Comparison of ENCODE assay signal across 27 cellular contexts in genomic region chr1:220062629-220063028, GRCh38. TPM values are rescaled to one million over a fixed set of nuclear protein-coding genes. Genes with fewer than 3 reads are reported as not detected.
A peak's percentile ranks its signal among the peaks of the same experiment; 100 is the strongest.
DNase-seq lines count a peak whose midpoint lies in the region; ATAC-seq, FAIRE-seq and TF ChIP-seq lines count a peak whose summit lies in the region.
"Had no signal": no experiment of that assay in that cellular context is flagged by ENCODE, and none has a peak within 500 bp of the region (broad histone marks: within the 10 kb centered on the region; RNA-seq: fewer than 3 reads in every experiment).

No MANE protein-coding gene starts in this region.

- POLR2A ChIA-PET in K562 (lab: Yijun Ruan, JAX) = no interaction called here

- no peak overlapping the region for H3K27ac Mint-ChIP-seq in endothelial cell (ENCODE audit: unreplicated experiment)
- H3K27ac Mint-ChIP-seq: B cell; CD4-positive, alpha-beta T cell; CD8-positive, alpha-beta T cell had no signal

- no peak overlapping the region for H3K4ac ChIP-seq in neuronal stem cell (ENCODE audit: low read length)

- H2BK120ac ChIP-seq in neuronal stem cell (ENCODE audit: low read depth, low read length) = no peak overlapping the region

- FAIRE-seq in D721Med (lab: Jason Lieb, UNC) (peak; percentile 72), K562 (lab: Jason Lieb, UNC) (no peak)
- FAIRE-seq: A204.1, GM12878, GM12892, GM18507, GM19239 had no signal

- no peak overlapping the region for H2AFZ ChIP-seq in K562 (ENCODE audit: low read depth, low read length)
- H2AFZ ChIP-seq in neuronal stem cell (ENCODE audit: low read length) = no peak overlapping the region
- H2AFZ ChIP-seq in osteoblast (ENCODE audit: low read length) = no peak overlapping the region

- no peak for TF ChIP-seq POLR2A in K562 (conservative IDR thresholded peaks at IDR 0.05)

- H3K79me2 ChIP-seq in K562 (ENCODE audit: control insufficient read depth, insufficient read depth, low read length) (no peaks in the 10 kb centered on the region), osteoblast (ENCODE audit: insufficient read depth, low read length) (no peaks in the 10 kb centered on the region)

- in situ Hi-C loops in K562 (cut with MboI) = no loop called here

- intact Hi-C loops in K562 (cut with micrococcal nuclease) = no loop called here

- H3K9ac ChIP-seq in K562 (ENCODE audit: insufficient read depth in 1 of 2, low read depth in 2 of 2, low read length in 2 of 2) (no peak overlapping the region), neuronal stem cell (ENCODE audit: low read depth, low read length, poor library complexity) (no peak overlapping the region)
- H3K9ac ChIP-seq: BLaER1 treated with 17β-estradiol and CSF1 and Interleukin-3, amounts not matched to agents 10 nM and 100 nM had no signal

- H3K79me1 ChIP-seq in neuronal stem cell (ENCODE audit: low read depth, low read length) = no peaks in the 10 kb centered on the region

- no peak overlapping the region for H3K23ac ChIP-seq in neuronal stem cell (ENCODE audit: low read depth, low read length, poor library complexity)

- H4K91ac ChIP-seq in neuronal stem cell (ENCODE audit: low read depth, low read length, poor library complexity) = no peak overlapping the region

- no peak for TF ChIP-seq EP300 in K562 (IDR thresholded peaks at IDR 0.05; ENCODE audit: low read length)

- H3K9me3 ChIP-seq in K562 (replicated peaks; ENCODE audit: control insufficient read depth, insufficient read depth, low read depth, low read length) (no peaks in the 10 kb centered on the region), neuronal stem cell (replicated peaks in 1 of 2; ENCODE audit: control insufficient read depth in 2 of 2, insufficient read depth in 1 of 2, low read depth in 1 of 2, low read length in 2 of 2) (peaks cover 0 to 3% of the 10 kb centered on the region in 2 donors), osteoblast (ENCODE audit: low read depth, low read length) (no peaks in the 10 kb centered on the region)
- H3K9me3 ChIP-seq: Caco-2 had no signal

- H3K4me3 ChIP-seq in K562 (no peak overlapping the region), neuronal stem cell (ENCODE audit: low read length in 2 of 2) (no peak overlapping the region), osteoblast (ENCODE audit: insufficient read depth, low read length) (no peak overlapping the region)
- H3K4me3 ChIP-seq: BLaER1 treated with 17β-estradiol and CSF1 and Interleukin-3, amounts not matched to agents 10 nM and 100 nM; GM12878 had no signal

- no TSS peak for BruUV-seq in K562 (replicated peaks; lab: Mats Ljungman, UMichigan)

- H4K8ac ChIP-seq in neuronal stem cell (ENCODE audit: low read depth, low read length) = no peak overlapping the region

- ATAC-seq in K562 = no peak
- ATAC-seq: CD8-positive, alpha-beta T cell; GM12878 had no signal

- H3K36me3 ChIP-seq in K562 (ENCODE audit: control insufficient read depth, insufficient read depth, low read length) = peaks cover 54% of the 10 kb centered on the region
- H3K36me3 ChIP-seq in neuronal stem cell (replicated peaks in 1 of 2; ENCODE audit: control insufficient read depth in 2 of 2, insufficient read depth in 2 of 2, low read length in 2 of 2) = peaks cover 3 to 65% of the 10 kb centered on the region in 2 donors
- H3K36me3 ChIP-seq in osteoblast (ENCODE audit: insufficient read depth, low read length) = peaks cover 31% of the 10 kb centered on the region

- H3K14ac ChIP-seq in neuronal stem cell (ENCODE audit: low read length) = no peak overlapping the region

- H3K4me3 Mint-ChIP-seq in endothelial cell (ENCODE audit: unreplicated experiment) = peak overlapping the region; percentile 15
- H3K4me3 Mint-ChIP-seq: B cell; CD4-positive, alpha-beta T cell; CD8-positive, alpha-beta T cell had no signal

- H3K4me2 ChIP-seq in K562 (ENCODE audit: insufficient read depth, low read length) (no peak overlapping the region), neuronal stem cell (ENCODE audit: insufficient read depth, low read length, poor library complexity, severe bottlenecking) (no peak overlapping the region), osteoblast (ENCODE audit: insufficient read depth, low read length) (no peak overlapping the region)
- H3K4me2 ChIP-seq: BLaER1 treated with 17β-estradiol and CSF1 and Interleukin-3, amounts not matched to agents 10 nM and 100 nM had no signal

- TF ChIP-seq CTCF in D721Med (IDR thresholded peaks at IDR 0.05; ENCODE audit: insufficient read depth, missing control alignments) = no peak
- TF ChIP-seq CTCF in K562 (IDR thresholded peaks at IDR 0.05 in 2 of 3, conservative IDR thresholded peaks at IDR 0.05 in 1 of 3; ENCODE audit: insufficient read depth in 2 of 3, low read depth in 1 of 3, low read length in 3 of 3) = no peak
- no peak for TF ChIP-seq CTCF in endothelial cell (IDR thresholded peaks at IDR 0.05; ENCODE audit: unreplicated experiment)
- TF ChIP-seq CTCF in osteoblast (IDR thresholded peaks at IDR 0.05; ENCODE audit: extremely low read depth, low read depth, low read length) = no peak

- H2BK15ac ChIP-seq in neuronal stem cell (ENCODE audit: low read length) = no peak overlapping the region

- H2BK5ac ChIP-seq in neuronal stem cell (ENCODE audit: low read length) = no peak overlapping the region

- H3K4me1 ChIP-seq in K562 (replicated peaks in 1 of 2; ENCODE audit: control insufficient read depth in 2 of 2, insufficient read depth in 2 of 2, low read length in 2 of 2) (no peaks in the 10 kb centered on the region), neuronal stem cell (ENCODE audit: control insufficient read depth in 2 of 2, insufficient read depth in 1 of 2, low read depth in 1 of 2, low read length in 2 of 2) (no peaks in the 10 kb centered on the region), osteoblast (ENCODE audit: insufficient read depth, low read length) (peaks cover 4% of the 10 kb centered on the region)
- H3K4me1 ChIP-seq: BLaER1 treated with 17β-estradiol and CSF1 and Interleukin-3, amounts not matched to agents 10 nM and 100 nM; Caco-2 had no signal

- H4K20me1 ChIP-seq in K562 (replicated peaks; ENCODE audit: control insufficient read depth, insufficient read depth, low read length) (no peaks in the 10 kb centered on the region), osteoblast (ENCODE audit: insufficient read depth, low read length) (no peaks in the 10 kb centered on the region)
- H4K20me1 ChIP-seq: BLaER1 treated with 17β-estradiol and CSF1 and Interleukin-3, amounts not matched to agents 10 nM and 100 nM had no signal

- peaks cover 19% of the 10 kb centered on the region for H3K36me3 Mint-ChIP-seq in endothelial cell (ENCODE audit: low read depth, unreplicated experiment)

- H3K27ac ChIP-seq in K562 (ENCODE audit: extremely low read depth, low read depth, low read length) (no peak overlapping the region), neuronal stem cell (replicated peaks; ENCODE audit: low read length) (no peak overlapping the region), osteoblast (ENCODE audit: low read depth, low read length) (no peak overlapping the region)
- H3K27ac ChIP-seq: BLaER1 treated with 17β-estradiol and CSF1 and Interleukin-3, amounts not matched to agents 10 nM and 100 nM; C4-2B had no signal

- H3K4me1 Mint-ChIP-seq in endothelial cell (ENCODE audit: unreplicated experiment) = no peaks in the 10 kb centered on the region
- H3K4me1 Mint-ChIP-seq: B cell had no signal

- H3K9me1 ChIP-seq in K562 (ENCODE audit: control insufficient read depth, insufficient read depth, low read length) = no peaks in the 10 kb centered on the region

- H3K27me3 Mint-ChIP-seq in endothelial cell (ENCODE audit: unreplicated experiment) = no peaks in the 10 kb centered on the region
- H3K27me3 Mint-ChIP-seq: B cell; CD4-positive, alpha-beta T cell had no signal

- TF ChIP-seq RAD21 in K562 (CRISPR knock-in tag; conservative IDR thresholded peaks at IDR 0.05 in 1 of 2, IDR thresholded peaks at IDR 0.05 in 1 of 2) = no peak

- 93% methylated on average over 6 of the region's 6 CpGs for WGBS in K562 (ENCODE audit: insufficient coverage, low coverage, missing lambda C conversion rate)
- no CpG with 5 or more reads among the region's 6 CpGs for WGBS in neuronal stem cell (ENCODE audit: extremely low coverage in 2 of 2, insufficient read length in 2 of 2, insufficient replicate concordance in 1 of 2), 2 donors

- H3K9me3 Mint-ChIP-seq in endothelial cell (ENCODE audit: unreplicated experiment) = no peaks in the 10 kb centered on the region
- H3K9me3 Mint-ChIP-seq: CD4-positive, alpha-beta T cell had no signal

- H3K27me3 ChIP-seq in K562 (ENCODE audit: control insufficient read depth in 2 of 2, insufficient read depth in 2 of 2, low read length in 2 of 2) (no peaks in the 10 kb centered on the region), neuronal stem cell (ENCODE audit: control insufficient read depth in 3 of 3, insufficient read depth in 3 of 3, low read depth in 1 of 3, low read length in 3 of 3) (no peaks in the 10 kb centered on the region), osteoblast (ENCODE audit: insufficient read depth, low read length) (no peaks in the 10 kb centered on the region)
- H3K27me3 ChIP-seq: BLaER1 treated with 17β-estradiol and CSF1 and Interleukin-3, amounts not matched to agents 10 nM and 100 nM had no signal

- CTCF ChIA-PET in K562 (lab: Yijun Ruan, JAX; ENCODE audit: low intra/inter-chr PET ratio) = no interaction called here

- no peak overlapping the region for H3K18ac ChIP-seq in neuronal stem cell (ENCODE audit: low read length)

- no peak for DNase-seq in D721Med (ENCODE audit: insufficient read length, low spot score)
- DNase-seq in K562 (ENCODE audit: extremely low read depth in 1 of 4, low spot score in 3 of 4) = no peak
- no peak for DNase-seq in endothelial cell (ENCODE audit: low spot score)
- DNase-seq in NCI-H510A (lab: John Stamatoyannopoulos, UW) = no peak
- DNase-seq in neuronal stem cell (ENCODE audit: low spot score) = no peak
- no peak for DNase-seq in osteoblast (ENCODE audit: insufficient read length, low spot score, missing footprints)
- DNase-seq: 8988T; ACHN; Caco-2; Calu3; CD4-positive, alpha-beta T cell; CD8-positive, alpha-beta T cell; DMS 273 treated with DMSO at 0.1 percent for 48 hours; DMS153; DMS53; DMS79; DND-41; EL; GDM1 had no signal

- H2BK12ac ChIP-seq in neuronal stem cell (ENCODE audit: low read length) = no peak overlapping the region

- H2AK5ac ChIP-seq in neuronal stem cell (ENCODE audit: low read depth, low read length) = no peak overlapping the region

RNA-seq across cellular contexts. Expression of gene EPRS1, which starts 16.3 kb away (rescaled TPM):
- 75.9 and 190 TPM in 2 replicates for total RNA-seq in K562 (2011; cell fraction: chromatin; rRNA removed; ENCODE audit: low replicate concordance)
- 38.2 and 50.7 TPM in 2 replicates for total RNA-seq in K562 (2011; cell fraction: nucleolus; rRNA removed)
- total RNA-seq in K562 (2011; cell fraction: nucleoplasm; rRNA removed) = 69.8 and 70.2 TPM in 2 replicates
- 155 and 222 TPM in 2 replicates for total RNA-seq in K562 (2014; rRNA removed)
- total RNA-seq in K562 (2014; rRNA removed; fragmentation: Illumina TruSeq; extraction: Trizol) = 283 and 311 TPM in 2 replicates
- total RNA-seq in K562 (2015; rRNA removed; fragmentation: Illumina TruSeq; extraction: Trizol) = 187 and 212 TPM in 2 replicates
- 230 and 248 TPM in 2 replicates for total RNA-seq in K562 (2021)
- polyA plus RNA-seq in K562 (2011; rRNA removed) = 277 and 289 TPM in 2 replicates
- polyA plus RNA-seq in K562 (2011; cell fraction: cytosol; rRNA removed) = 48.7 and 94.1 TPM in 2 replicates
- 121 and 166 TPM in 2 replicates for polyA plus RNA-seq in K562 (2011; cell fraction: nucleus; rRNA removed)
- polyA plus RNA-seq in K562 (2012) = 169 and 312 TPM in 2 replicates
- 208 and 275 TPM in 2 replicates for polyA plus RNA-seq in K562 (2014; fragmentation: Illumina TruSeq; extraction: Trizol)
- 100 to 1,000 TPM; 193 to 291 TPM for polyA plus RNA-seq in K562 (2014; fragmentation: Nextera tagmentation; extraction: Ambion mirVana)
- 129 and 172 TPM in 2 replicates for polyA plus RNA-seq in K562 (2014; rRNA removed)
- 398 and 424 TPM in 2 replicates for polyA minus RNA-seq in K562 (2011; rRNA and poly(A)+ RNA removed)
- 183 and 198 TPM in 2 replicates for polyA minus RNA-seq in K562 (2011; cell fraction: cytosol; rRNA and poly(A)+ RNA removed)
- polyA minus RNA-seq in K562 (2011; cell fraction: nucleus; rRNA and poly(A)+ RNA removed) = 40.8 and 115 TPM in 2 replicates
- 80.9 TPM for total RNA-seq in endothelial cell (ENCODE audit: unreplicated experiment)
- 42.5 TPM for polyA plus RNA-seq in neuronal stem cell (2013, experiment 1 of 2)
- polyA plus RNA-seq in neuronal stem cell (2013, experiment 2 of 2) = 43.8 TPM
- total RNA-seq in osteoblast = 203 and 218 TPM in 2 replicates

RNA-seq across cellular contexts. Expression of gene BPNT1, which starts 27.0 kb away (rescaled TPM):
- total RNA-seq in K562 (2011; cell fraction: chromatin; rRNA removed; ENCODE audit: low replicate concordance) = 43.6 and 62.7 TPM in 2 replicates
- 20.3 and 27.7 TPM in 2 replicates for total RNA-seq in K562 (2011; cell fraction: nucleolus; rRNA removed)
- 27.8 and 29.0 TPM in 2 replicates for total RNA-seq in K562 (2011; cell fraction: nucleoplasm; rRNA removed)
- total RNA-seq in K562 (2014; rRNA removed) = 28.8 and 34.1 TPM in 2 replicates
- total RNA-seq in K562 (2014; rRNA removed; fragmentation: Illumina TruSeq; extraction: Trizol) = 56.4 and 60.4 TPM in 2 replicates
- total RNA-seq in K562 (2015; rRNA removed; fragmentation: Illumina TruSeq; extraction: Trizol) = 33.8 and 37.4 TPM in 2 replicates
- 40.5 and 43.1 TPM in 2 replicates for total RNA-seq in K562 (2021)
- polyA plus RNA-seq in K562 (2011; rRNA removed) = 63.6 and 73.8 TPM in 2 replicates
- polyA plus RNA-seq in K562 (2011; cell fraction: cytosol; rRNA removed) = 34.5 and 78.1 TPM in 2 replicates
- 26.6 TPM in 2 replicates for polyA plus RNA-seq in K562 (2011; cell fraction: nucleus; rRNA removed)
- polyA plus RNA-seq in K562 (2012) = 23.5 and 37.6 TPM in 2 replicates
- polyA plus RNA-seq in K562 (2014; fragmentation: Illumina TruSeq; extraction: Trizol) = 51.9 and 61.1 TPM in 2 replicates
- 10 to 100 TPM; 30.2 to 52.9 TPM for polyA plus RNA-seq in K562 (2014; fragmentation: Nextera tagmentation; extraction: Ambion mirVana)
- 33.7 and 35.7 TPM in 2 replicates for polyA plus RNA-seq in K562 (2014; rRNA removed)
- 232 and 265 TPM in 2 replicates for polyA minus RNA-seq in K562 (2011; rRNA and poly(A)+ RNA removed)
- polyA minus RNA-seq in K562 (2011; cell fraction: cytosol; rRNA and poly(A)+ RNA removed) = 21.9 and 40.6 TPM in 2 replicates
- polyA minus RNA-seq in K562 (2011; cell fraction: nucleus; rRNA and poly(A)+ RNA removed) = 14.0 and 27.8 TPM in 2 replicates
- total RNA-seq in endothelial cell (ENCODE audit: unreplicated experiment) = 17.5 TPM
- 14.4 TPM for polyA plus RNA-seq in neuronal stem cell (2013, experiment 1 of 2)
- 13.9 TPM for polyA plus RNA-seq in neuronal stem cell (2013, experiment 2 of 2)
- total RNA-seq in osteoblast = 18.1 and 18.6 TPM in 2 replicates

RNA-seq across cellular contexts. Expression of gene IARS2, which starts 31.3 kb away (rescaled TPM):
- 32.7 and 56.1 TPM in 2 replicates for total RNA-seq in K562 (2011; cell fraction: chromatin; rRNA removed; ENCODE audit: low replicate concordance)
- 23.2 and 25.7 TPM in 2 replicates for total RNA-seq in K562 (2011; cell fraction: nucleolus; rRNA removed)
- 41.6 and 45.5 TPM in 2 replicates for total RNA-seq in K562 (2011; cell fraction: nucleoplasm; rRNA removed)
- 93.8 and 117 TPM in 2 replicates for total RNA-seq in K562 (2014; rRNA removed)
- 127 and 150 TPM in 2 replicates for total RNA-seq in K562 (2014; rRNA removed; fragmentation: Illumina TruSeq; extraction: Trizol)
- 127 and 129 TPM in 2 replicates for total RNA-seq in K562 (2015; rRNA removed; fragmentation: Illumina TruSeq; extraction: Trizol)
- total RNA-seq in K562 (2021) = 104 and 107 TPM in 2 replicates
- polyA plus RNA-seq in K562 (2011; rRNA removed) = 46.5 and 63.6 TPM in 2 replicates
- 14.4 and 23.8 TPM in 2 replicates for polyA plus RNA-seq in K562 (2011; cell fraction: cytosol; rRNA removed)
- 72.5 and 73.7 TPM in 2 replicates for polyA plus RNA-seq in K562 (2011; cell fraction: nucleus; rRNA removed)
- polyA plus RNA-seq in K562 (2012) = 61.0 and 87.7 TPM in 2 replicates
- polyA plus RNA-seq in K562 (2014; fragmentation: Illumina TruSeq; extraction: Trizol) = 96.5 and 106 TPM in 2 replicates
- 10 to 100 TPM; 39.6 to 50.4 TPM for polyA plus RNA-seq in K562 (2014; fragmentation: Nextera tagmentation; extraction: Ambion mirVana)
- 75.6 and 76.1 TPM in 2 replicates for polyA plus RNA-seq in K562 (2014; rRNA removed)
- polyA minus RNA-seq in K562 (2011; rRNA and poly(A)+ RNA removed) = 86.8 and 91.2 TPM in 2 replicates
- 33.7 and 37.8 TPM in 2 replicates for polyA minus RNA-seq in K562 (2011; cell fraction: cytosol; rRNA and poly(A)+ RNA removed)
- polyA minus RNA-seq in K562 (2011; cell fraction: nucleus; rRNA and poly(A)+ RNA removed) = 32.6 and 67.3 TPM in 2 replicates
- total RNA-seq in endothelial cell (ENCODE audit: unreplicated experiment) = 60.3 TPM
- 32.5 TPM for polyA plus RNA-seq in neuronal stem cell (2013, experiment 1 of 2)
- polyA plus RNA-seq in neuronal stem cell (2013, experiment 2 of 2) = 31.9 TPM
- total RNA-seq in osteoblast = 76.6 and 79.3 TPM in 2 replicates
